In genomic region chr2:222861411-222862067, GRCh38 we compare ENCODE assay signal across 7 cellular contexts. TPM values are rescaled to one million over a fixed set of nuclear protein-coding genes. Genes with fewer than 3 reads are reported as not detected.
A peak's percentile ranks its signal among the peaks of the same experiment; 100 is the strongest.
DNase-seq lines count a peak whose midpoint lies in the region; ATAC-seq lines count a peak whose summit lies in the region.

No MANE protein-coding gene starts in this region.

- H3K36me3 ChIP-seq in SJSA1 (peaks cover 7% of the 10 kb centered on the region), iPS DF 6.9 (ENCODE audit: control insufficient read depth, insufficient read depth, low read length) (no peaks in the 10 kb centered on the region)

- H3K27ac ChIP-seq in SJSA1 = peak overlapping the region; percentile 81
- H3K27ac ChIP-seq in iPS DF 6.9 (ENCODE audit: low read length) = no peak overlapping the region

- H3K4me3 ChIP-seq in SJSA1 (peak overlapping the region; percentile 99), iPS DF 6.9 (ENCODE audit: low read length) (peak overlapping the region; percentile 77)

- peaks cover 47% of the 10 kb centered on the region for H3K4me1 ChIP-seq in SJSA1 (replicated peaks)
- H3K4me1 ChIP-seq in iPS DF 6.9 (ENCODE audit: control insufficient read depth, insufficient read depth, low read length) = peaks cover 1% of the 10 kb centered on the region; the same call in 1 of the 2 replicates

- peak; percentile 13 for ATAC-seq in GM18873 (IDR thresholded peaks at IDR 0.05; ENCODE audit: low FRiP score, unreplicated experiment)
- ATAC-seq in HG03025 (IDR thresholded peaks at IDR 0.05; ENCODE audit: low FRiP score, unreplicated experiment) = peak; percentile 39
- ATAC-seq in activated naive CD8-positive, alpha-beta T cell treated with anti-CD3 and anti-CD28 coated beads, Interleukin-2, amount 50 U/mL, for 24 hours = peak; percentile 29

- no peak overlapping the region for H3K4me3 Mint-ChIP-seq in activated naive CD8-positive, alpha-beta T cell treated with anti-CD3 and anti-CD28 coated beads, Interleukin-2, amount 50 U/mL, for 24 hours

- peaks cover 3% of the 10 kb centered on the region for H3K27me3 Mint-ChIP-seq in activated naive CD8-positive, alpha-beta T cell treated with anti-CD3 and anti-CD28 coated beads, Interleukin-2, amount 50 U/mL, for 24 hours

- H3K9me3 ChIP-seq in SJSA1 (replicated peaks) (peaks cover 5% of the 10 kb centered on the region), iPS DF 6.9 (ENCODE audit: control insufficient read depth, insufficient read depth, low read length) (no peaks in the 10 kb centered on the region)

- H3K36me3 Mint-ChIP-seq in activated naive CD8-positive, alpha-beta T cell treated with anti-CD3 and anti-CD28 coated beads, Interleukin-2, amount 50 U/mL, for 24 hours (ENCODE audit: low read depth) = peaks cover 3% of the 10 kb centered on the region

- no CpG with 5 or more reads among the region's 42 CpGs for WGBS in iPS DF 6.9 (ENCODE audit: insufficient coverage, insufficient read length)

- H3K27me3 ChIP-seq in SJSA1 (replicated peaks) = no peaks in the 10 kb centered on the region
- H3K27me3 ChIP-seq in iPS DF 6.9 (ENCODE audit: control insufficient read depth, insufficient read depth, low read length) = no peaks in the 10 kb centered on the region

- peak overlapping the region; percentile 91 for H3K27ac Mint-ChIP-seq in activated naive CD8-positive, alpha-beta T cell treated with anti-CD3 and anti-CD28 coated beads, Interleukin-2, amount 50 U/mL, for 24 hours

- peaks cover 13% of the 10 kb centered on the region for H3K4me1 Mint-ChIP-seq in activated naive CD8-positive, alpha-beta T cell treated with anti-CD3 and anti-CD28 coated beads, Interleukin-2, amount 50 U/mL, for 24 hours

- DNase-seq in SJSA1 (ENCODE audit: low read depth in 1 of 2, low spot score in 2 of 2) (peak; percentile 30 to 51), iPS DF 6.9 (ENCODE audit: low read depth, low spot score) (no peak), midbrain (lab: John Stamatoyannopoulos, UW) (no peak)
- DNase-seq in activated naive CD8-positive, alpha-beta T cell treated with anti-CD3 and anti-CD28 coated beads, Interleukin-2, amount 50 U/mL, for 24 hours = peak; percentile 32
- peak; percentile 14 to 31 for DNase-seq in stimulated activated CD4-positive, alpha-beta T cell treated with anti-CD3 and anti-CD28 coated beads, Interleukin-12 subunit alpha, Interleukin-12 subunit beta, amount 100 ng/mL, for 24 hours (ENCODE audit: low read depth in 2 of 2)

- no peaks in the 10 kb centered on the region for H3K9me3 Mint-ChIP-seq in activated naive CD8-positive, alpha-beta T cell treated with anti-CD3 and anti-CD28 coated beads, Interleukin-2, amount 50 U/mL, for 24 hours

RNA-seq across cellular contexts. Expression of gene ACSL3, which starts 0.7 kb away (rescaled TPM):
- 70.0 and 100.0 TPM in 2 replicates for total RNA-seq in SJSA1 (2014; rRNA removed; shearing (Covaris generic))

Comparison
In these comparisons a context has a peak if more than half of its experiments do, and no peak if none do; other contexts are left out.
1. DNase-seq: peak in SJSA1 (2 of 2), activated naive CD8-positive, alpha-beta T cell treated with anti-CD3 and anti-CD28 coated beads, Interleukin-2, amount 50 U/mL, for 24 hours (single experiment) and stimulated activated CD4-positive, alpha-beta T cell treated with anti-CD3 and anti-CD28 coated beads, Interleukin-12 subunit alpha, Interleukin-12 subunit beta, amount 100 ng/mL, for 24 hours (2 of 2); none in iPS DF 6.9 (single experiment) and midbrain (single experiment).
2. Peak in every context shown above with its lines, with median percentiles within 50 percentile points of each other: ATAC-seq.